Comparison of ENCODE assay signal across 1 cellular context in the genomic region with DNA sequence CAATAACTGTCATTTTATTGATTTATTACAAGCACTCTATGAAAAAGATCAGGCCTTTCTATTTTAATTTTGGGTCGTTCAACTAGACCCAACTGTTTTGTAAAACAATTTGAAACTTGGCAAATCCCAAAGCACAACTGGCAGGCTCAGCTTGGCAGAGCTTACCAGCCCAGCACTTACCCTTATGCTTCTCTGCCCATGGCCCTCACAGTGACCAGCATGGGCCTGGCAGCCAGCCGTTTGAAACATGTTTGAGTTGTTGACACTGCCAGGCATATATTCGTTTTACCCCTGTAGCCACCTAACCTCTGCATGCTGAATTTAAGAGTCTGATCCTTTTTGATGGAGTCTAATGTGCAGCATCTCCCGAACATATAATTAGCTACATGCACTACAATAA.
TF ChIP-seq lines count a peak whose summit lies in the region.

No MANE protein-coding gene starts in this region.

TF ChIP-seq in WTC11, 78 proteins besides CTCF, POLR2A, EP300 and RAD21 (continued from another document):
- TF ChIP-seq, protein P1, sequence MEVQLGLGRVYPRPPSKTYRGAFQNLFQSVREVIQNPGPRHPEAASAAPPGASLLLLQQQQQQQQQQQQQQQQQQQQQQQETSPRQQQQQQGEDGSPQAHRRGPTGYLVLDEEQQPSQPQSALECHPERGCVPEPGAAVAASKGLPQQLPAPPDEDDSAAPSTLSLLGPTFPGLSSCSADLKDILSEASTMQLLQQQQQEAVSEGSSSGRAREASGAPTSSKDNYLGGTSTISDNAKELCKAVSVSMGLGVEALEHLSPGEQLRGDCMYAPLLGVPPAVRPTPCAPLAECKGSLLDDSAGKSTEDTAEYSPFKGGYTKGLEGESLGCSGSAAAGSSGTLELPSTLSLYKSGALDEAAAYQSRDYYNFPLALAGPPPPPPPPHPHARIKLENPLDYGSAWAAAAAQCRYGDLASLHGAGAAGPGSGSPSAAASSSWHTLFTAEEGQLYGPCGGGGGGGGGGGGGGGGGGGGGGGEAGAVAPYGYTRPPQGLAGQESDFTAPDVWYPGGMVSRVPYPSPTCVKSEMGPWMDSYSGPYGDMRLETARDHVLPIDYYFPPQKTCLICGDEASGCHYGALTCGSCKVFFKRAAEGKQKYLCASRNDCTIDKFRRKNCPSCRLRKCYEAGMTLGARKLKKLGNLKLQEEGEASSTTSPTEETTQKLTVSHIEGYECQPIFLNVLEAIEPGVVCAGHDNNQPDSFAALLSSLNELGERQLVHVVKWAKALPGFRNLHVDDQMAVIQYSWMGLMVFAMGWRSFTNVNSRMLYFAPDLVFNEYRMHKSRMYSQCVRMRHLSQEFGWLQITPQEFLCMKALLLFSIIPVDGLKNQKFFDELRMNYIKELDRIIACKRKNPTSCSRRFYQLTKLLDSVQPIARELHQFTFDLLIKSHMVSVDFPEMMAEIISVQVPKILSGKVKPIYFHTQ (CRISPR knock-in tag; IDR thresholded peaks at IDR 0.05): no peak
- TF ChIP-seq ZNF232 (CRISPR knock-in tag; IDR thresholded peaks at IDR 0.05) (no peak), E2F1 (CRISPR knock-in tag; IDR thresholded peaks at IDR 0.05) (no peak), FOXJ3 (CRISPR knock-in tag; IDR thresholded peaks at IDR 0.05; ENCODE audit: borderline replicate concordance) (no peak), STAT6 (CRISPR knock-in tag; conservative IDR thresholded peaks at IDR 0.05; ENCODE audit: low read depth) (no peak)
